In genomic region chr12:132513070-132513398, GRCh38 we compare ENCODE assay signal across 1 cellular context.
TF ChIP-seq lines count a peak whose summit lies in the region.

No MANE protein-coding gene starts in this region.

TF ChIP-seq in HepG2, 621 proteins besides CTCF, POLR2A, EP300 and RAD21:
- peak; percentile 0 for TF ChIP-seq AGO2 (optimal IDR thresholded peaks at IDR 0.05; ENCODE audit: low read depth, low read length)
- TF ChIP-seq HOMEZ (CRISPR knock-in tag; IDR thresholded peaks at IDR 0.05; ENCODE audit: low read depth): no peak
